In the genomic region with DNA sequence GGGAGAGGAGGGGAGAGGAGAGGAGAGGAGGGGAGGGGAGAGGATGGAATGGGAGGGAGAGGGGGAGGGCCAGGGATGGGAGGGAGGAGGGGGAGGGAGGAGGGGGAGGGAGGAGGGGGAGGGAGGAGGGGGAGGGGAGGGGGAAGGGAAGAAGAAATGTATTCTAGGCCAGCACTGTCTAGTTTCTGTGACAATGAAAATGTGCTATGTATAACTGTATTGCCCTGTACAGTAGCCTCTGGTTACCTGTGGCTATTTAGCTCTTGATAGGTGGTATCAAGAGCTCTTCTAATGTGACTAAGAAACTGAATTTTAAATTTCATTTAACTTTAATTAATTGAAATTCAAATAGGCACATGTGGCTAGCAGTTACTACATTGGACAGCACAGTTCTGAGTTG, we compare ENCODE assay signal across 3 cellular contexts.
TF ChIP-seq lines count a peak whose summit lies in the region.

No MANE protein-coding gene starts in this region.

TF ChIP-seq in HepG2, 621 proteins besides CTCF, POLR2A, EP300 and RAD21:
- TF ChIP-seq TMF1 (CRISPR knock-in tag; IDR thresholded peaks at IDR 0.05; ENCODE audit: low read depth) (no peak), HNRNPK (IDR thresholded peaks at IDR 0.05; ENCODE audit: low read depth, low read length, poor library complexity, severe bottlenecking) (peak; percentile 98), ZNF431 (CRISPR knock-in tag; IDR thresholded peaks at IDR 0.05; ENCODE audit: borderline replicate concordance, low read depth) (no peak), PCBP1 (IDR thresholded peaks at IDR 0.05; ENCODE audit: borderline replicate concordance, low read depth, low read length) (0 out of 2 replicates have a peak, but pooled peaks have one; percentile 32), BHLHE40 (IDR thresholded peaks at IDR 0.05; ENCODE audit: low read length) (no peak), PCBP2 (optimal IDR thresholded peaks at IDR 0.05; ENCODE audit: low read depth, low read length, poor library complexity, severe bottlenecking) (peak; percentile 69), TARDBP (CRISPR knock-in tag; IDR thresholded peaks at IDR 0.05) (no peak)

TF ChIP-seq in HCT116, 20 proteins besides CTCF, POLR2A, EP300 and RAD21:
- TF ChIP-seq SP1 (IDR thresholded peaks at IDR 0.05; ENCODE audit: low read depth) (no peak), SRF (IDR thresholded peaks at IDR 0.05; ENCODE audit: low read depth) (no peak), ELF1 (IDR thresholded peaks at IDR 0.05; ENCODE audit: borderline replicate concordance, low read depth) (no peak), SIN3A (IDR thresholded peaks at IDR 0.05; ENCODE audit: low read depth) (no peak), POLR2AphosphoS5 (IDR thresholded peaks at IDR 0.05; ENCODE audit: low read depth, low read length) (peak; percentile 40; the same call in 1 of the 2 replicates), EZH2phosphoT487 (IDR thresholded peaks at IDR 0.05; ENCODE audit: borderline replicate concordance) (no peak), REST (IDR thresholded peaks at IDR 0.05; ENCODE audit: low read depth) (no peak)

TF ChIP-seq in K562, 482 proteins besides CTCF, POLR2A, EP300 and RAD21:
- peak; percentile 72; the same call in 1 of the 2 replicates for TF ChIP-seq ZNF263 (CRISPR knock-in tag; IDR thresholded peaks at IDR 0.05; ENCODE audit: borderline replicate concordance)
- peak; percentile 66 for TF ChIP-seq HNRNPK (IDR thresholded peaks at IDR 0.05; ENCODE audit: low read depth, low read length, poor library complexity, severe bottlenecking)
- TF ChIP-seq POU5F1 (IDR thresholded peaks at IDR 0.05; ENCODE audit: borderline replicate concordance, low read depth, low read length, partially characterized antibody) = no peak
